21 cellular contexts compared by ENCODE assay signal in the genomic region with DNA sequence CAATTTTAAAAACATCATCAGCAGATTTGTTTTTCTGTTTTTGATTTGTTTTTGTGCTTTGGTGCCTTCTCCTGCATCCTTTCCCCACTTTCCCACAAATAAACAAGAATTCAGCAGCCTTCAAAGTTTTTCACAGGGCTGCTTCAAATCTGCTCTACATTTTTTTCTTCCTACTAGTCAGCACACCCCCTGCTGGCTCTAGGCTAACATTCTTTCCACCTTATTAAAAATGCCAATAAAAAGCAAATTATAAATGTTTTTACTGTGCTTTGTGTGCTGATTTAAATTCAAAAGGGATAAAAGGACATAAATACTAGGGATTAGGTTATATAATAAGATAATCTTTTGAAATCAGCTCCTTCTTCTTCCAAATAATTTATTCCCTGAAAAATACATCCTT. TPM values are rescaled to one million over a fixed set of nuclear protein-coding genes. Genes with fewer than 3 reads are reported as not detected.
DNase-seq lines count a peak whose midpoint lies in the region; ATAC-seq and TF ChIP-seq lines count a peak whose summit lies in the region.
"Had no signal": no experiment of that assay in that cellular context is flagged by ENCODE, and none has a peak within 500 bp of the region (broad histone marks: within the 10 kb centered on the region; RNA-seq: fewer than 3 reads in every experiment).

No MANE protein-coding gene starts in this region.

- H3K27me3 ChIP-seq in breast epithelium = peaks cover 0 to 27% of the 10 kb centered on the region in 2 donors
- peaks cover 29% of the 10 kb centered on the region for H3K27me3 ChIP-seq in endodermal cell (ENCODE audit: control insufficient read depth, insufficient read depth, low read length, poor library complexity, severe bottlenecking)
- peaks cover 28% of the 10 kb centered on the region for H3K27me3 ChIP-seq in smooth muscle cell (ENCODE audit: low read depth)

- no peak overlapping the region for H3K27ac Mint-ChIP-seq in MCF 10A (ENCODE audit: low read depth, unreplicated experiment)
- H3K27ac Mint-ChIP-seq in endodermal cell = no peak overlapping the region
- no peak overlapping the region for H3K27ac Mint-ChIP-seq in naive thymus-derived CD8-positive, alpha-beta T cell
- H3K27ac Mint-ChIP-seq: CD8-positive, alpha-beta memory T cell; T-helper 2 cell treated with Interferon-gamma antibody and Interleukin-4, amounts not matched to agents 5 μg/mL and 100 μg/mL, for 36 hours had no signal

- no peak overlapping the region for H2AFZ ChIP-seq in smooth muscle cell (ENCODE audit: low read depth)

- no peaks in the 10 kb centered on the region for H3K9me3 ChIP-seq in breast epithelium
- H3K9me3 ChIP-seq in endodermal cell (ENCODE audit: control insufficient read depth, low read length) = no peaks in the 10 kb centered on the region
- H3K9me3 ChIP-seq in smooth muscle cell (replicated peaks; ENCODE audit: low read depth) = no peaks in the 10 kb centered on the region
- H3K9me3 ChIP-seq: gastroesophageal sphincter, left ventricle myocardium inferior, suprapubic skin had no signal

- no peak for TF ChIP-seq POLR2A in breast epithelium (IDR thresholded peaks at IDR 0.05)

- H3K27me3 Mint-ChIP-seq in MCF 10A (ENCODE audit: insufficient read depth, unreplicated experiment) = no peaks in the 10 kb centered on the region
- H3K27me3 Mint-ChIP-seq in endodermal cell (ENCODE audit: insufficient read depth) = peaks cover 28% of the 10 kb centered on the region
- H3K27me3 Mint-ChIP-seq in naive thymus-derived CD8-positive, alpha-beta T cell = peaks cover 3 to 9% (median 7%) of the 10 kb centered on the region in 5 donors

- H3K9ac ChIP-seq in endodermal cell (ENCODE audit: extremely low read depth, low read length, poor library complexity, severe bottlenecking) = no peak overlapping the region
- no peak overlapping the region for H3K9ac ChIP-seq in smooth muscle cell (ENCODE audit: low read depth)

- CTCF ChIA-PET in MCF 10A (lab: Yijun Ruan, JAX) = interaction anchor here (0.5 to 1.3 kb wide), 4 partner anchors 19 to 1058 kb away, joined by 3 to 5 read pairs (median 4); no protein-coding TSS in a partner anchor

- H4K20me1 ChIP-seq in smooth muscle cell (ENCODE audit: low read depth) = no peaks in the 10 kb centered on the region

- no peaks in the 10 kb centered on the region for H3F3A ChIP-seq in smooth muscle cell (ENCODE audit: low read depth)

- H3K4me1 ChIP-seq in breast epithelium (no peaks in the 10 kb centered on the region), endodermal cell (ENCODE audit: control insufficient read depth, insufficient read depth, low read length) (no peaks in the 10 kb centered on the region), smooth muscle cell (ENCODE audit: low read depth) (no peaks in the 10 kb centered on the region)
- H3K4me1 ChIP-seq: gastroesophageal sphincter, left ventricle myocardium inferior, suprapubic skin had no signal

- H3K36me3 Mint-ChIP-seq in MCF 10A (ENCODE audit: insufficient read depth, unreplicated experiment) (no peaks in the 10 kb centered on the region), endodermal cell (ENCODE audit: low read depth) (no peaks in the 10 kb centered on the region)
- H3K36me3 Mint-ChIP-seq in naive thymus-derived CD8-positive, alpha-beta T cell = no peaks in the 10 kb centered on the region
- H3K36me3 Mint-ChIP-seq: CD8-positive, alpha-beta memory T cell had no signal

- H3K4me1 Mint-ChIP-seq in MCF 10A (ENCODE audit: insufficient read depth, unreplicated experiment) (peaks cover 4% of the 10 kb centered on the region), endodermal cell (peaks cover 2% of the 10 kb centered on the region)
- H3K4me1 Mint-ChIP-seq in naive thymus-derived CD8-positive, alpha-beta T cell = no peaks in the 10 kb centered on the region
- H3K4me1 Mint-ChIP-seq: CD8-positive, alpha-beta memory T cell had no signal

- H3K79me2 ChIP-seq in smooth muscle cell (ENCODE audit: low read depth) = no peaks in the 10 kb centered on the region

- POLR2A ChIA-PET in MCF 10A (lab: Yijun Ruan, JAX) = no interaction called here
- POLR2A ChIA-PET in naive thymus-derived CD8-positive, alpha-beta T cell (lab: Charles Lee) = no interaction called here

- peak; percentile 22 for DNase-seq in MCF 10A (ENCODE audit: unreplicated experiment)
- DNase-seq in breast epithelium (ENCODE audit: low spot score in 2 of 2) = no peak
- DNase-seq in NCI-H82 treated with DMSO at 0.1 percent for 48 hours (lab: John Stamatoyannopoulos, UW; ENCODE audit: unreplicated experiment) = peak; percentile 15
- DNase-seq in endodermal cell = no peak
- DNase-seq in smooth muscle cell (lab: John Stamatoyannopoulos, UW; ENCODE audit: unreplicated experiment) = no peak
- DNase-seq in naive thymus-derived CD8-positive, alpha-beta T cell = no peak
- no peak for DNase-seq in stimulated activated CD8-positive, alpha-beta memory T cell treated with anti-CD3 and anti-CD28 coated beads, Interleukin-4, amount 100 ng/mL, for 48 hours
- DNase-seq: activated CD4-positive, CD25-positive, alpha-beta regulatory T cell treated with anti-CD3 and anti-CD28 coated beads, Interleukin-2, amount 50 U/mL, for 72 hours; activated effector memory CD4-positive, alpha-beta T cell treated with Interleukin-2 at 50 U/mL for 16 hours; amygdala; CD8-positive, alpha-beta memory T cell; left ventricle myocardium inferior; NK-92 treated with Interleukin-12 subunit alpha and Interleukin-12 subunit beta, amount 100 ng/mL, for 24 hours; Right ventricle myocardium superior; stimulated activated CD4-positive, alpha-beta T cell treated with anti-CD3 and anti-CD28 coated beads, Interleukin-4, amount 100 ng/mL, for 24 hours had no signal

- intact Hi-C loops in MCF 10A (cut with micrococcal nuclease) (loop anchor here (1.0 kb wide), 1 partner anchor 1058 kb away; no protein-coding TSS in a partner anchor), breast epithelium (cut with DNase I; ENCODE audit: low total_unique reads) (no loop called here)

- H3K4me3 Mint-ChIP-seq in MCF 10A (ENCODE audit: unreplicated experiment) (no peak overlapping the region), endodermal cell (no peak overlapping the region)
- no peak overlapping the region for H3K4me3 Mint-ChIP-seq in naive thymus-derived CD8-positive, alpha-beta T cell
- H3K4me3 Mint-ChIP-seq: CD8-positive, alpha-beta memory T cell; T-helper 2 cell treated with Interferon-gamma antibody and Interleukin-4, amounts not matched to agents 5 μg/mL and 100 μg/mL, for 36 hours had no signal

- no TSS peak for BruUV-seq in MCF 10A (replicated peaks; lab: Mats Ljungman, UMichigan)

- H3K27ac ChIP-seq in breast epithelium = no peak overlapping the region
- no peak overlapping the region for H3K27ac ChIP-seq in endodermal cell (ENCODE audit: low read depth, low read length)
- H3K27ac ChIP-seq in smooth muscle cell (ENCODE audit: low read depth) = no peak overlapping the region
- H3K27ac ChIP-seq: gastroesophageal sphincter, left ventricle myocardium inferior, suprapubic skin had no signal

- no peaks in the 10 kb centered on the region for H3K9me3 Mint-ChIP-seq in MCF 10A (ENCODE audit: unreplicated experiment)
- H3K9me3 Mint-ChIP-seq in endodermal cell = no peaks in the 10 kb centered on the region
- H3K9me3 Mint-ChIP-seq in naive thymus-derived CD8-positive, alpha-beta T cell = peaks cover 0 to 9% (median 3%) of the 10 kb centered on the region in 9 donors
- H3K9me3 Mint-ChIP-seq: T-helper 2 cell treated with Interferon-gamma antibody and Interleukin-4, amounts not matched to agents 5 μg/mL and 100 μg/mL, for 36 hours had no signal

- no peak overlapping the region for H3K4me2 ChIP-seq in smooth muscle cell

- no peak overlapping the region for H3K4me3 ChIP-seq in breast epithelium
- no peak overlapping the region for H3K4me3 ChIP-seq in endodermal cell (ENCODE audit: low read length)
- H3K4me3 ChIP-seq in smooth muscle cell = no peak overlapping the region
- H3K4me3 ChIP-seq: gastroesophageal sphincter, left ventricle myocardium inferior, suprapubic skin had no signal

- H3K36me3 ChIP-seq in breast epithelium (no peaks in the 10 kb centered on the region), endodermal cell (ENCODE audit: control insufficient read depth, insufficient read depth, low read length) (no peaks in the 10 kb centered on the region), smooth muscle cell (ENCODE audit: low read depth) (no peaks in the 10 kb centered on the region)
- H3K36me3 ChIP-seq: gastroesophageal sphincter, left ventricle myocardium inferior, suprapubic skin had no signal

- peak; percentile 43 for TF ChIP-seq CTCF in MCF 10A (IDR thresholded peaks at IDR 0.05; ENCODE audit: unreplicated experiment)
- no peak for TF ChIP-seq CTCF in breast epithelium (IDR thresholded peaks at IDR 0.05)
- TF ChIP-seq CTCF in endodermal cell (conservative IDR thresholded peaks at IDR 0.05) = peak; percentile 47
- peak; percentile 46 for TF ChIP-seq CTCF in smooth muscle cell (IDR thresholded peaks at IDR 0.05; ENCODE audit: borderline replicate concordance, insufficient read depth, poor library complexity, severe bottlenecking)

- no peak for ATAC-seq in naive thymus-derived CD8-positive, alpha-beta T cell
- ATAC-seq in GM18511 (IDR thresholded peaks at IDR 0.05; ENCODE audit: unreplicated experiment) = no peak
- ATAC-seq: gastroesophageal sphincter, HepG2 had no signal

RNA-seq across cellular contexts. Expression of a gene that starts 6.2 kb away (rescaled TPM):
- total RNA-seq in MCF 10A (2022) (not detected in 2 replicates), breast epithelium (under 1 TPM in 1 of 3 donors, not detected in 2; 0.66 TPM), endodermal cell (1 to 10 TPM in 1 of 2 donors, under 1 TPM in 1; 0.70 to 4.4 TPM), smooth muscle cell (not detected in 2 replicates)
- 0.46 TPM for polyA plus RNA-seq in endodermal cell (2013, experiment 1 of 2)
- polyA plus RNA-seq in endodermal cell (2013, experiment 2 of 2) = 0.37 TPM
- not detected in 2 replicates for polyA plus RNA-seq in smooth muscle cell
- total RNA-seq in naive thymus-derived CD8-positive, alpha-beta T cell = not detected
- polyA plus RNA-seq in naive thymus-derived CD8-positive, alpha-beta T cell = not detected
- total RNA-seq: CD8-positive, alpha-beta memory T cell; HepG2; left ventricle myocardium inferior; osteocyte; Right ventricle myocardium superior; suprapubic skin had no signal
- polyA plus RNA-seq: CD8-positive, alpha-beta memory T cell; HepG2 had no signal

Comparison
In these comparisons a context has a peak if more than half of its experiments do, and no peak if none do; other contexts are left out.
1. DNase-seq: peak in MCF 10A (single experiment) and NCI-H82 treated with DMSO at 0.1 percent for 48 hours (single experiment); none in breast epithelium (0 of 2), endodermal cell (single experiment), smooth muscle cell (single experiment), naive thymus-derived CD8-positive, alpha-beta T cell (0 of 10) and stimulated activated CD8-positive, alpha-beta memory T cell treated with anti-CD3 and anti-CD28 coated beads, Interleukin-4, amount 100 ng/mL, for 48 hours (single experiment).
2. CTCF ChIP-seq: peak in MCF 10A (single experiment), endodermal cell (single experiment) and smooth muscle cell (single experiment); none in breast epithelium (0 of 3).